ENCODE assay signal across 8 cellular contexts in genomic region chr11:63614136-63614664, GRCh38. TPM values are rescaled to one million over a fixed set of nuclear protein-coding genes. Genes with fewer than 3 reads are reported as not detected.
A peak's percentile ranks its signal among the peaks of the same experiment; 100 is the strongest.
DNase-seq lines count a peak whose midpoint lies in the region; ATAC-seq and TF ChIP-seq lines count a peak whose summit lies in the region.

TSS of gene PLAAT3 (minus strand) at chr11:63614433. CDS start at chr11:63614014, 419 bp downstream.

- H3K9ac ChIP-seq in parathyroid adenoma, result no peak within 1 kb of the TSS

- H3K9me3 Mint-ChIP-seq in HFFc6, result no peaks in the 10 kb centered on the region

- peaks cover 48% of the 10 kb centered on the region for H3K4me1 ChIP-seq in SJSA1 (replicated peaks)
- H3K4me1 ChIP-seq in ascending aorta, result peaks cover 0 to 24% of the 10 kb centered on the region in 2 donors
- peaks cover 0 to 36% of the 10 kb centered on the region in 2 donors for H3K4me1 ChIP-seq in right atrium auricular region
- H3K4me1 ChIP-seq in parathyroid adenoma, result no peaks in the 10 kb centered on the region

- intact Hi-C loops in ascending aorta (cut with DNase I), result loop anchor here (2.0 to 10.0 kb wide), 4 partner anchors 23 to 729 kb away; partner anchors contain the start of genes ATL3, PLAAT4 and SLC3A2

- H3K36me3 Mint-ChIP-seq in HFFc6 (ENCODE audit: low read depth), result no peaks in the 10 kb centered on the region

- H3K27ac ChIP-seq in SJSA1 (peak within 1 kb of the TSS; percentile 12), ascending aorta (peak within 1 kb of the TSS; percentile 76 to 80), right atrium auricular region (peak within 1 kb of the TSS; percentile 89 to 95), parathyroid adenoma (peak within 1 kb of the TSS; percentile 76)

- no peak for ATAC-seq in HG03097 (IDR thresholded peaks at IDR 0.05; ENCODE audit: low FRiP score, unreplicated experiment)

- H3K4me3 ChIP-seq in SJSA1 (peak within 1 kb of the TSS; percentile 51), ascending aorta (peak within 1 kb of the TSS; percentile 66 to 70), right atrium auricular region (peak within 1 kb of the TSS; percentile 60 to 89), parathyroid adenoma (ENCODE audit: low read depth, low read length) (peak within 1 kb of the TSS; percentile 51)

- peak within 1 kb of the TSS; percentile 69 for H3K4me2 ChIP-seq in parathyroid adenoma (ENCODE audit: low read length)

- peak within 1 kb of the TSS; percentile 83 for H2AFZ ChIP-seq in parathyroid adenoma

- H3K9me3 ChIP-seq in SJSA1 (replicated peaks) (no peaks in the 10 kb centered on the region), ascending aorta (no peaks in the 10 kb centered on the region), right atrium auricular region (no peaks in the 10 kb centered on the region), parathyroid adenoma (ENCODE audit: control insufficient read depth, low read length) (no peaks in the 10 kb centered on the region)

- H3K36me3 ChIP-seq in SJSA1 (no peaks in the 10 kb centered on the region), ascending aorta (no peaks in the 10 kb centered on the region), right atrium auricular region (no peaks in the 10 kb centered on the region), parathyroid adenoma (ENCODE audit: control insufficient read depth, insufficient read depth, low read length) (no peaks in the 10 kb centered on the region)

- peak within 1 kb of the TSS; percentile 89 for H3K4me3 Mint-ChIP-seq in HFFc6

- peak within 1 kb of the TSS; percentile 26; the same call in 1 of the 2 replicates for H3K27ac Mint-ChIP-seq in HFFc6

- peaks cover 35% of the 10 kb centered on the region for H3K4me1 Mint-ChIP-seq in HFFc6 (ENCODE audit: low read depth)

- peak; percentile 45 for DNase-seq in DMS53 treated with DMSO at 0.1 percent for 48 hours (lab: John Stamatoyannopoulos, UW; ENCODE audit: unreplicated experiment)
- DNase-seq in HFFc6, result no peak
- peak; percentile 77 to 86 for DNase-seq in SJSA1 (ENCODE audit: low read depth in 1 of 2, low spot score in 2 of 2)
- DNase-seq in ascending aorta (ENCODE audit: low spot score in 2 of 2), result peak; percentile 30 to 92
- DNase-seq in right atrium auricular region (ENCODE audit: low spot score), result peak; percentile 87
- no peak for DNase-seq in SIG-M5 treated with dmso at 0.1 percent for 504 hours (lab: John Stamatoyannopoulos, UW; ENCODE audit: unreplicated experiment)

- H3K27me3 Mint-ChIP-seq in HFFc6 (ENCODE audit: insufficient read depth), result peaks cover 2% of the 10 kb centered on the region

- H3K27me3 ChIP-seq in SJSA1 (replicated peaks) (no peaks in the 10 kb centered on the region), ascending aorta (no peaks in the 10 kb centered on the region), right atrium auricular region (no peaks in the 10 kb centered on the region), parathyroid adenoma (ENCODE audit: control insufficient read depth, insufficient read depth, low read length) (no peaks in the 10 kb centered on the region)

- no peaks in the 10 kb centered on the region for H3K79me2 ChIP-seq in parathyroid adenoma

- no peak for TF ChIP-seq CTCF in HFFc6 (IDR thresholded peaks at IDR 0.05)
- no peak for TF ChIP-seq CTCF in ascending aorta (IDR thresholded peaks at IDR 0.05)
- TF ChIP-seq CTCF in right atrium auricular region (IDR thresholded peaks at IDR 0.05), result no peak
- no peak for TF ChIP-seq CTCF in parathyroid adenoma (IDR thresholded peaks at IDR 0.05)

RNA-seq across cellular contexts. Expression of gene PLAAT3, which starts in this region (rescaled TPM):
- 10 to 100 TPM in 1 of 6 experiments, 1 to 10 TPM in 5; 8.0 to 11.2 (median 8.6) TPM for total RNA-seq in HFFc6 (2021; fragmentation: NEBNext Ultra II Directional; extraction: Animal tissue kit (Norgen Biotek cat#: 25700))
- 55.8 and 63.8 TPM in 2 replicates for total RNA-seq in SJSA1 (2014; rRNA removed; shearing (Covaris generic))
- total RNA-seq in ascending aorta (21.1 TPM), right atrium auricular region (100 to 1,000 TPM; 111 TPM)

Comparison
In these comparisons a context has a peak if more than half of its experiments do, and no peak if none do; other contexts are left out.
1. DNase-seq: peak in DMS53 treated with DMSO at 0.1 percent for 48 hours (single experiment), SJSA1 (2 of 2), ascending aorta (2 of 2) and right atrium auricular region (single experiment); none in HFFc6 (single experiment) and SIG-M5 treated with dmso at 0.1 percent for 504 hours (single experiment).
2. H3K27ac ChIP-seq: peak in every context shown above with its lines; median percentile 92 in right atrium auricular region; 78 in ascending aorta; 76 in parathyroid adenoma; 12 in SJSA1.
3. Peak in every context shown above with its lines, with median percentiles within 50 percentile points of each other: H3K4me3 ChIP-seq.